ENCODE assay signal across 1 cellular context in genomic region chr19:58606251-58606896, GRCh38.
A peak's percentile ranks its signal among the peaks of the same experiment; 100 is the strongest.
TF ChIP-seq lines count a peak whose summit lies in the region.

No MANE protein-coding gene starts in this region.

TF ChIP-seq in GM12878, 131 proteins besides CTCF, POLR2A, EP300 and RAD21:
- TF ChIP-seq ZBTB33 (IDR thresholded peaks at IDR 0.05), result peak; percentile 65; the same call in 1 of the 2 replicates
